1 cellular context compared by ENCODE assay signal in genomic region chr5:134594336-134594735, GRCh38.
TF ChIP-seq lines count a peak whose summit lies in the region.

No MANE protein-coding gene starts in this region.

TF ChIP-seq in HepG2, 621 proteins besides CTCF, POLR2A, EP300 and RAD21 (continued from another document and continues in another):
- TF ChIP-seq ZBTB10 (CRISPR knock-in tag; IDR thresholded peaks at IDR 0.05; ENCODE audit: borderline replicate concordance) (no peak), BCL3 (CRISPR knock-in tag; IDR thresholded peaks at IDR 0.05) (no peak), ZNF281 (CRISPR knock-in tag; IDR thresholded peaks at IDR 0.05; ENCODE audit: borderline replicate concordance) (no peak; the same call in 1 of the 2 replicates), ESRRA (CRISPR knock-in tag; IDR thresholded peaks at IDR 0.05; ENCODE audit: low read depth) (peak; percentile 31; the same call in 1 of the 2 replicates), WIZ (CRISPR knock-in tag; IDR thresholded peaks at IDR 0.05) (no peak), GATAD2A (CRISPR knock-in tag; IDR thresholded peaks at IDR 0.05) (0 out of 2 replicates have a peak, but pooled peaks have one; percentile 34), ZNF24 (IDR thresholded peaks at IDR 0.05) (no peak), SIX1 (CRISPR knock-in tag; IDR thresholded peaks at IDR 0.05; ENCODE audit: borderline replicate concordance) (no peak), ZNF775 (CRISPR knock-in tag; IDR thresholded peaks at IDR 0.05; ENCODE audit: borderline replicate concordance) (no peak), ZKSCAN8 (CRISPR knock-in tag; IDR thresholded peaks at IDR 0.05; ENCODE audit: borderline replicate concordance) (no peak), FOXP1 (IDR thresholded peaks at IDR 0.05) (no peak), FOXP1 (CRISPR knock-in tag; IDR thresholded peaks at IDR 0.05) (0 out of 2 replicates have a peak, but pooled peaks have one; percentile 15), ZNF143 (CRISPR knock-in tag; IDR thresholded peaks at IDR 0.05) (no peak), HOMEZ (CRISPR knock-in tag; IDR thresholded peaks at IDR 0.05; ENCODE audit: low read depth) (no peak), PLRG1 (conservative IDR thresholded peaks at IDR 0.05) (no peak), PCBP2 (optimal IDR thresholded peaks at IDR 0.05; ENCODE audit: low read depth, low read length, poor library complexity, severe bottlenecking) (no peak), SKI (IDR thresholded peaks at IDR 0.05; ENCODE audit: partially characterized antibody) (no peak), KDM5B (CRISPR knock-in tag; IDR thresholded peaks at IDR 0.05; ENCODE audit: borderline replicate concordance) (no peak), ISX (CRISPR knock-in tag; conservative IDR thresholded peaks at IDR 0.05) (no peak), ATF3 (CRISPR knock-in tag; IDR thresholded peaks at IDR 0.05) (no peak), SOX6 (IDR thresholded peaks at IDR 0.05) (no peak), SOX6 (CRISPR knock-in tag; IDR thresholded peaks at IDR 0.05) (peak; percentile 55; the same call in 1 of the 2 replicates), ZIK1 (CRISPR knock-in tag; IDR thresholded peaks at IDR 0.05; ENCODE audit: borderline replicate concordance, low read depth) (no peak), PHB2 (IDR thresholded peaks at IDR 0.05; ENCODE audit: partially characterized antibody) (no peak), ZFP37 (CRISPR knock-in tag; IDR thresholded peaks at IDR 0.05; ENCODE audit: borderline replicate concordance) (no peak), KLF6 (CRISPR knock-in tag; IDR thresholded peaks at IDR 0.05) (no peak), ZNF597 (CRISPR knock-in tag; IDR thresholded peaks at IDR 0.05) (no peak), NKX3-1 (CRISPR knock-in tag; IDR thresholded peaks at IDR 0.05) (no peak), HMGA1 (CRISPR knock-in tag; conservative IDR thresholded peaks at IDR 0.05) (no peak), USF2 (IDR thresholded peaks at IDR 0.05; ENCODE audit: low read depth, low read length) (no peak), USF2 (CRISPR knock-in tag; IDR thresholded peaks at IDR 0.05; ENCODE audit: borderline replicate concordance) (no peak), NR0B2 (CRISPR knock-in tag; IDR thresholded peaks at IDR 0.05) (no peak), HMGXB3 (CRISPR knock-in tag; IDR thresholded peaks at IDR 0.05; ENCODE audit: borderline replicate concordance) (no peak), MATR3 (CRISPR knock-in tag; IDR thresholded peaks at IDR 0.05) (no peak), KMT2A (CRISPR knock-in tag; IDR thresholded peaks at IDR 0.05) (no peak), GATAD1 (CRISPR knock-in tag; IDR thresholded peaks at IDR 0.05) (no peak), SPEN (CRISPR knock-in tag; IDR thresholded peaks at IDR 0.05; ENCODE audit: low read depth) (no peak), SIN3B (IDR thresholded peaks at IDR 0.05; ENCODE audit: low read length) (no peak), ZNF781 (CRISPR knock-in tag; IDR thresholded peaks at IDR 0.05; ENCODE audit: borderline replicate concordance, not compliant biosample characterization) (no peak), GZF1 (CRISPR knock-in tag; IDR thresholded peaks at IDR 0.05) (no peak), CSRNP2 (CRISPR knock-in tag; conservative IDR thresholded peaks at IDR 0.05; ENCODE audit: low read depth) (no peak)
